Comparison of ENCODE assay signal across 23 cellular contexts in the genomic region with DNA sequence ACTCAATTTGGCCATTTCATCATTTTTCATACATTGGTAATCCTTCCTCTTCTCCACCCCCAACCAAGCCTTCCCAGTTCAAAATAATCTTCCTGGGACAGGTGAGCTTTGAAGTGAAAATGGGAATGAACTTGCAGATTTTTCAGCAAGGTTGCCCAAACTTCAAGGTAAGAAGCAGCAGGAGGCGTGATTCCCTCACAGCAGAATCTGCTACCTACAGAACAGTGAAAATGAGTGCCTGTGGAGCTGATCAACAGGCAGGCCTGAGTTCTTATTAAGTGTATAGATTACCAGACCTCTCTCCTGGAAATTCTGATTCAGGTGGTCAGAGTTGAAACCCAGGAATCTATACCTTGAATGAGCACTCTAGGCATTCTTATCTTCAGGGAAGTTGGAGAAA.
DNase-seq lines count a peak whose midpoint lies in the region; ATAC-seq, FAIRE-seq and TF ChIP-seq lines count a peak whose summit lies in the region.
"Had no signal": no experiment of that assay in that cellular context is flagged by ENCODE, and none has a peak within 500 bp of the region (broad histone marks: within the 10 kb centered on the region; RNA-seq: fewer than 3 reads in every experiment).

No MANE protein-coding gene starts in this region.

- peak; percentile 65 to 73 for TF ChIP-seq RAD21 in H1 (IDR thresholded peaks at IDR 0.05 in 1 of 2, conservative IDR thresholded peaks at IDR 0.05 in 1 of 2; ENCODE audit: low read depth in 2 of 2, low read length in 2 of 2)

- no peaks in the 10 kb centered on the region for H4K20me1 ChIP-seq in GM23338 (replicated peaks; ENCODE audit: insufficient read depth)
- H4K20me1 ChIP-seq in OCI-LY3 (ENCODE audit: insufficient read depth, low read length) = no peaks in the 10 kb centered on the region
- H4K20me1 ChIP-seq in H1 (replicated peaks in 1 of 2; ENCODE audit: control insufficient read depth in 1 of 2, insufficient read depth in 2 of 2, low read length in 2 of 2) = no peaks in the 10 kb centered on the region
- H4K20me1 ChIP-seq: BLaER1 had no signal

- no peak overlapping the region for H4K91ac ChIP-seq in H1 (replicated peaks; ENCODE audit: insufficient read length, low read length)

- POLR2A ChIA-PET in H1 (lab: Charles Lee; ENCODE audit: partially characterized antibody) (no interaction called here), RWPE1 (lab: Yijun Ruan, JAX; ENCODE audit: low non-redundant PET) (no interaction called here)

- no peak overlapping the region for H3K27ac Mint-ChIP-seq in GM23338
- H3K27ac Mint-ChIP-seq: B cell; CD4-positive, CD25-positive, alpha-beta regulatory T cell; CD8-positive, alpha-beta memory T cell; HFFc6 had no signal

- peaks cover 8% of the 10 kb centered on the region; the same call in 2 of the 3 replicates for H3K4me1 Mint-ChIP-seq in GM23338
- H3K4me1 Mint-ChIP-seq: B cell; CD4-positive, CD25-positive, alpha-beta regulatory T cell; CD8-positive, alpha-beta memory T cell had no signal

- H2BK120ac ChIP-seq in H1 (replicated peaks; ENCODE audit: low read depth, low read length) = no peak overlapping the region

- no peak overlapping the region for H2AK5ac ChIP-seq in H1 (ENCODE audit: low read depth, low read length)

- no peak for TF ChIP-seq POLR2A in H1 (IDR thresholded peaks at IDR 0.05; ENCODE audit: control extremely low read depth in 1 of 2, low read depth in 2 of 2, low read length in 2 of 2)

- H3K36me3 Mint-ChIP-seq in GM23338 (ENCODE audit: low read depth) = no peaks in the 10 kb centered on the region
- H3K36me3 Mint-ChIP-seq: CD4-positive, CD25-positive, alpha-beta regulatory T cell; CD8-positive, alpha-beta memory T cell had no signal

- no peaks in the 10 kb centered on the region for H3K9me2 ChIP-seq in GM23338 (ENCODE audit: insufficient read depth)

- no peak overlapping the region for H3K18ac ChIP-seq in H1 (ENCODE audit: extremely low read depth, low read length)

- no peak overlapping the region for H3K9ac ChIP-seq in OCI-LY3 (ENCODE audit: low read length)
- H3K9ac ChIP-seq in H1 (replicated peaks in 1 of 4; ENCODE audit: extremely low read depth in 1 of 4, low read depth in 3 of 4, low read length in 3 of 4) = no peak overlapping the region
- H3K9ac ChIP-seq: BLaER1 had no signal

- H3K27me3 ChIP-seq in GM23338 (ENCODE audit: insufficient read depth) (no peaks in the 10 kb centered on the region), OCI-LY3 (ENCODE audit: low read depth, low read length) (no peaks in the 10 kb centered on the region), H1 (replicated peaks in 1 of 4; ENCODE audit: control insufficient read depth in 3 of 4, extremely low read depth in 1 of 4, insufficient read depth in 3 of 4, low read length in 3 of 4) (no peaks in the 10 kb centered on the region)
- H3K27me3 ChIP-seq: BLaER1 had no signal

- no peaks in the 10 kb centered on the region for H3F3A ChIP-seq in GM23338 (replicated peaks; ENCODE audit: low read depth)

- no peaks in the 10 kb centered on the region for H3K79me1 ChIP-seq in H1 (ENCODE audit: low read depth, low read length)

- H3K27ac ChIP-seq in GM23338 (ENCODE audit: low read depth) (no peak overlapping the region), OCI-LY3 (ENCODE audit: low read length) (no peak overlapping the region), H1 (ENCODE audit: low read depth, low read length) (no peak overlapping the region), RWPE1 (no peak overlapping the region)
- H3K27ac ChIP-seq: 22Rv1, BLaER1, C4-2B had no signal

- H3K4me3 ChIP-seq in GM23338 (no peak overlapping the region), OCI-LY3 (ENCODE audit: low read length) (no peak overlapping the region), H1 (ENCODE audit: extremely low read depth in 1 of 4, insufficient read depth in 2 of 4, low read depth in 3 of 4, low read length in 4 of 4) (no peak overlapping the region)
- H3K4me3 ChIP-seq: BLaER1, GM12878, HAP-1 had no signal

- H3K9me3 ChIP-seq in OCI-LY3 (ENCODE audit: insufficient read depth, low read length) (no peaks in the 10 kb centered on the region), H1 (ENCODE audit: insufficient read depth in 2 of 2, low read depth in 1 of 2, low read length in 1 of 2) (no peaks in the 10 kb centered on the region)
- H3K9me3 ChIP-seq: BLaER1, HAP-1 had no signal

- H3K9me3 Mint-ChIP-seq in GM23338 = no peaks in the 10 kb centered on the region

- H3K4me1 ChIP-seq in GM23338 (ENCODE audit: insufficient read depth) = no peaks in the 10 kb centered on the region
- H3K4me1 ChIP-seq in OCI-LY3 (ENCODE audit: low read length) = peaks cover 10% of the 10 kb centered on the region; the same call in 1 of the 2 replicates
- peaks cover 0 to 4% (median 0%) of the 10 kb centered on the region in 4 experiments; a peak in 1 of 7 replicates for H3K4me1 ChIP-seq in H1 (replicated peaks in 1 of 4; ENCODE audit: control insufficient read depth in 3 of 4, insufficient read depth in 4 of 4, low read length in 3 of 4)
- H3K4me1 ChIP-seq: BLaER1, HAP-1 had no signal

- no peak overlapping the region for H3K14ac ChIP-seq in H1 (ENCODE audit: insufficient read length)

- H4K5ac ChIP-seq in H1 (ENCODE audit: insufficient read length, low read depth, low read length) = no peak overlapping the region

- no peaks in the 10 kb centered on the region for H3K23me2 ChIP-seq in H1 (ENCODE audit: low read depth, low read length)

- no peak overlapping the region for H2BK5ac ChIP-seq in H1 (ENCODE audit: low read depth, low read length)

- no peak overlapping the region for H3K23ac ChIP-seq in H1 (ENCODE audit: insufficient read length)

- DNase-seq in GM23338 (ENCODE audit: low spot score) (peak; percentile 17), H1 (ENCODE audit: low read depth in 1 of 2, low spot score in 2 of 2) (peak in 1 of 2 experiments; percentile 2), iPS DF 19.7 (ENCODE audit: low read depth, low spot score) (peak; percentile 12), mesenteric fat pad (ENCODE audit: low spot score) (no peak), RWPE1 (ENCODE audit: low spot score) (no peak)
- DNase-seq in activated CD4-positive, alpha-beta T cell treated with anti-CD3 and anti-CD28 coated beads, Interleukin-2, amount 50 U/mL, for 48 hours = no peak
- DNase-seq: CD4-positive, CD25-positive, alpha-beta regulatory T cell; CD8-positive, alpha-beta memory T cell; DMS 273 treated with DMSO at 0.1 percent for 48 hours; DMS79; EL; GDM1; HFFc6 had no signal

- H3K36me3 ChIP-seq in GM23338 (ENCODE audit: insufficient read depth) (no peaks in the 10 kb centered on the region), OCI-LY3 (replicated peaks; ENCODE audit: low read depth, low read length) (no peaks in the 10 kb centered on the region), H1 (ENCODE audit: control insufficient read depth in 2 of 4, insufficient read depth in 4 of 4, low read length in 3 of 4) (no peaks in the 10 kb centered on the region)
- H3K36me3 ChIP-seq: BLaER1, HAP-1 had no signal

- ATAC-seq in GM23338 (peak; percentile 64), HG03039 (IDR thresholded peaks at IDR 0.05; ENCODE audit: unreplicated experiment) (no peak)
- ATAC-seq: GM12878 had no signal

- no peak overlapping the region for H3K56ac ChIP-seq in H1 (replicated peaks; ENCODE audit: insufficient read length, low read depth, low read length)

- H3K79me2 ChIP-seq in GM23338 (replicated peaks; ENCODE audit: insufficient read depth) (no peaks in the 10 kb centered on the region), OCI-LY3 (ENCODE audit: low read length) (no peaks in the 10 kb centered on the region), H1 (ENCODE audit: control insufficient read depth in 1 of 2, insufficient read depth in 2 of 2, low read length in 2 of 2) (no peaks in the 10 kb centered on the region)

- H4K8ac ChIP-seq in H1 (ENCODE audit: extremely low read depth, insufficient read depth, low read length) = no peak overlapping the region

- no peak for FAIRE-seq in H1 (lab: Jason Lieb, UNC)
- FAIRE-seq: A204.1, D721Med, GM12878 had no signal

- H3K4me2 ChIP-seq in GM23338 (no peak overlapping the region), OCI-LY3 (ENCODE audit: low read length) (no peak overlapping the region), H1 (ENCODE audit: insufficient read depth in 1 of 2, low read depth in 2 of 2, low read length in 2 of 2) (no peak overlapping the region)
- H3K4me2 ChIP-seq: BLaER1 had no signal

- CTCF ChIA-PET in H1 (lab: Charles Lee; ENCODE audit: partially characterized antibody) = interaction anchor here (0.9 kb wide), 1 partner anchor 175 kb away, joined by 3 read pairs; no protein-coding TSS in a partner anchor
- CTCF ChIA-PET in RWPE1 (lab: Yijun Ruan, JAX) = no interaction called here

- 100% methylated on average over 1 of the region's 1 CpG; no CpG with 5 or more reads in 1 of the 2 experiments for WGBS in H1 (ENCODE audit: extremely low coverage in 1 of 2, insufficient coverage in 1 of 2, insufficient read length in 1 of 2, insufficient replicate concordance in 2 of 2, low coverage in 1 of 2, low lambda C conversion rate in 2 of 2, missing lambda C conversion rate in 1 of 2), 2 experiments

- H3K4ac ChIP-seq in H1 (replicated peaks; ENCODE audit: insufficient read length, low read depth, low read length) = no peak overlapping the region

- no peak for TF ChIP-seq EP300 in H1 (IDR thresholded peaks at IDR 0.05; ENCODE audit: borderline replicate concordance in 1 of 2, low read depth in 2 of 2, low read length in 2 of 2)

- H2BK12ac ChIP-seq in H1 (ENCODE audit: low read depth, low read length) = no peak overlapping the region

- no peak overlapping the region for H2BK20ac ChIP-seq in H1 (ENCODE audit: low read length)

- no peak overlapping the region for H2BK15ac ChIP-seq in H1 (ENCODE audit: low read length)

- H3K4me3 Mint-ChIP-seq in GM23338 = no peak overlapping the region
- H3K4me3 Mint-ChIP-seq: B cell; CD4-positive, CD25-positive, alpha-beta regulatory T cell; CD8-positive, alpha-beta memory T cell; HFFc6 had no signal

- TF ChIP-seq CTCF in GM23338 (conservative IDR thresholded peaks at IDR 0.05; ENCODE audit: low read depth in 2 of 2) (peak in 1 of 2 experiments; percentile 38; a peak in 2 of 4 replicates), OCI-LY3 (IDR thresholded peaks at IDR 0.05; ENCODE audit: low read depth, low read length) (peak; percentile 14; the same call in 1 of the 2 replicates), H1 (IDR thresholded peaks at IDR 0.05; ENCODE audit: control extremely low read depth in 1 of 3, insufficient read depth in 1 of 3, low read depth in 1 of 3, low read length in 3 of 3) (peak in 2 of 3 experiments; percentile 40 to 41; a peak in 2 of 4 replicates), RWPE1 (conservative IDR thresholded peaks at IDR 0.05; ENCODE audit: low read depth) (no peak)

- H3K27me3 Mint-ChIP-seq in GM23338 (ENCODE audit: insufficient read depth, low read depth, poor library complexity) = peaks cover 1% of the 10 kb centered on the region
- H3K27me3 Mint-ChIP-seq: B cell; CD4-positive, CD25-positive, alpha-beta regulatory T cell; CD8-positive, alpha-beta memory T cell had no signal

- H2AFZ ChIP-seq in GM23338 (no peak overlapping the region), OCI-LY3 (ENCODE audit: low read depth, low read length) (no peak overlapping the region), H1 (ENCODE audit: low read length) (no peak overlapping the region)

TF ChIP-seq in H1, 55 proteins besides CTCF, POLR2A, EP300 and RAD21 (continues in another document):
- no peak for TF ChIP-seq RFX5 (IDR thresholded peaks at IDR 0.05; ENCODE audit: borderline replicate concordance, low read depth, low read length)
- no peak for TF ChIP-seq SUZ12 (IDR thresholded peaks at IDR 0.05; ENCODE audit: low read length)
- no peak for TF ChIP-seq SP2 (IDR thresholded peaks at IDR 0.05; ENCODE audit: low read length)

Comparison
In these comparisons a context has a peak if more than half of its experiments do, and no peak if none do; other contexts are left out.
1. DNase-seq: peak in GM23338 (single experiment) and iPS DF 19.7 (single experiment); none in activated CD4-positive, alpha-beta T cell treated with anti-CD3 and anti-CD28 coated beads, Interleukin-2, amount 50 U/mL, for 48 hours (0 of 2), mesenteric fat pad (single experiment) and RWPE1 (single experiment).